11 cellular contexts compared by ENCODE assay signal in genomic region chr1:3612123-3612522, GRCh38. TPM values are rescaled to one million over a fixed set of nuclear protein-coding genes. Genes with fewer than 3 reads are reported as not detected.
A peak's percentile ranks its signal among the peaks of the same experiment; 100 is the strongest.
DNase-seq lines count a peak whose midpoint lies in the region; ATAC-seq and TF ChIP-seq lines count a peak whose summit lies in the region.
"Had no signal": no experiment of that assay in that cellular context is flagged by ENCODE, and none has a peak within 500 bp of the region (broad histone marks: within the 10 kb centered on the region; RNA-seq: fewer than 3 reads in every experiment).

No MANE protein-coding gene starts in this region.

- H3K4me3 ChIP-seq in SK-N-MC = peak overlapping the region; percentile 72
- H3K4me3 ChIP-seq in iPS-15b (ENCODE audit: low read depth, low read length) = peak overlapping the region; percentile 52
- no peak overlapping the region for H3K4me3 ChIP-seq in uterus

- H3K27me3 ChIP-seq in iPS-15b (ENCODE audit: control insufficient read depth, insufficient read depth, low read length) (peaks cover 8% of the 10 kb centered on the region), uterus (no peaks in the 10 kb centered on the region)

- H3K9me3 Mint-ChIP-seq in activated T-cell treated with anti-CD3 and anti-CD28 coated beads, Interleukin-2, amount 50 U/mL, for 4 hours = no peaks in the 10 kb centered on the region
- H3K9me3 Mint-ChIP-seq in stimulated activated naive B cell treated with anti-CD40 and anti-IgM and Interleukin-4, amounts not matched to agents 10 μg/mL and 1 μg/mL and 100 μg/mL, for 72 hours = no peaks in the 10 kb centered on the region
- H3K9me3 Mint-ChIP-seq: T-helper 1 cell treated with Interleukin-12 subunit alpha and Interleukin-12 subunit beta and Interleukin-4 antibody, amounts not matched to agents 30 μg/mL and 1 μg/mL, for 36 hours had no signal

- intact Hi-C loops in uterus (cut with DNase I; ENCODE audit: low total_unique reads) = no loop called here

- H3K27me3 Mint-ChIP-seq in activated T-cell treated with anti-CD3 and anti-CD28 coated beads, Interleukin-2, amount 50 U/mL, for 4 hours (ENCODE audit: low read depth) = peaks cover 17% of the 10 kb centered on the region
- peaks cover 31 to 38% of the 10 kb centered on the region in 2 donors for H3K27me3 Mint-ChIP-seq in stimulated activated naive B cell treated with anti-CD40 and anti-IgM and Interleukin-4, amounts not matched to agents 10 μg/mL and 1 μg/mL and 100 μg/mL, for 72 hours

- no peak for ATAC-seq in activated T-cell treated with anti-CD3 and anti-CD28 coated beads, Interleukin-2, amount 50 U/mL, for 4 hours
- no peak for ATAC-seq in stimulated activated naive B cell treated with anti-CD40 and anti-IgM and Interleukin-4, amounts not matched to agents 10 μg/mL and 1 μg/mL and 100 μg/mL, for 72 hours (replicated peaks)

- H3K4me1 ChIP-seq in iPS-15b (ENCODE audit: control insufficient read depth, insufficient read depth, low read length) (no peaks in the 10 kb centered on the region), uterus (peaks cover 0 to 15% of the 10 kb centered on the region in 2 donors)
- H3K4me1 ChIP-seq: parathyroid adenoma had no signal

- H3K9me3 ChIP-seq in SK-N-MC (ENCODE audit: low read depth, low read length) (no peaks in the 10 kb centered on the region), iPS-15b (ENCODE audit: control insufficient read depth, insufficient read depth, low read length) (no peaks in the 10 kb centered on the region), uterus (no peaks in the 10 kb centered on the region)

- peak overlapping the region; percentile 72 for H3K4me3 Mint-ChIP-seq in activated T-cell treated with anti-CD3 and anti-CD28 coated beads, Interleukin-2, amount 50 U/mL, for 4 hours
- H3K4me3 Mint-ChIP-seq in stimulated activated naive B cell treated with anti-CD40 and anti-IgM and Interleukin-4, amounts not matched to agents 10 μg/mL and 1 μg/mL and 100 μg/mL, for 72 hours = peak overlapping the region; percentile 83
- H3K4me3 Mint-ChIP-seq: T-helper 1 cell treated with Interleukin-12 subunit alpha and Interleukin-12 subunit beta and Interleukin-4 antibody, amounts not matched to agents 30 μg/mL and 1 μg/mL, for 36 hours had no signal

- no peak overlapping the region for H3K27ac Mint-ChIP-seq in stimulated activated naive B cell treated with anti-CD40 and anti-IgM and Interleukin-4, amounts not matched to agents 10 μg/mL and 1 μg/mL and 100 μg/mL, for 72 hours
- H3K27ac Mint-ChIP-seq: T-helper 1 cell treated with Interleukin-12 subunit alpha and Interleukin-12 subunit beta and Interleukin-4 antibody, amounts not matched to agents 30 μg/mL and 1 μg/mL, for 36 hours had no signal

- H3K9ac ChIP-seq in SK-N-MC (ENCODE audit: insufficient read length) (no peak overlapping the region), iPS-15b (ENCODE audit: low read depth, low read length) (no peak overlapping the region)
- H3K9ac ChIP-seq: parathyroid adenoma had no signal

- DNase-seq in activated T-cell treated with anti-CD3 and anti-CD28 coated beads, Interleukin-2, amount 50 U/mL, for 4 hours = no peak
- no peak for DNase-seq in activated T-cell treated with anti-CD3 and anti-CD28 coated beads, Interleukin-2, amount 50 U/mL, for 1 hour
- DNase-seq in SK-N-MC (ENCODE audit: low read depth, low spot score) = no peak
- DNase-seq in stimulated activated naive B cell treated with anti-CD40 and anti-IgM and Interleukin-4, amounts not matched to agents 10 μg/mL and 1 μg/mL and 100 μg/mL, for 72 hours = no peak
- DNase-seq in DMS79 treated with DMSO at 0.1 percent for 48 hours (lab: John Stamatoyannopoulos, UW) = no peak
- no peak for DNase-seq in uterus
- DNase-seq in Ammon's horn (ENCODE audit: low spot score) = no peak
- DNase-seq: NCI-H1930 had no signal

- no peaks in the 10 kb centered on the region for H3K36me3 Mint-ChIP-seq in activated T-cell treated with anti-CD3 and anti-CD28 coated beads, Interleukin-2, amount 50 U/mL, for 4 hours (ENCODE audit: insufficient read depth)
- H3K36me3 Mint-ChIP-seq in stimulated activated naive B cell treated with anti-CD40 and anti-IgM and Interleukin-4, amounts not matched to agents 10 μg/mL and 1 μg/mL and 100 μg/mL, for 72 hours = no peaks in the 10 kb centered on the region

- H3K27ac ChIP-seq in SK-N-MC (no peak overlapping the region), uterus (no peak overlapping the region)
- H3K27ac ChIP-seq: parathyroid adenoma had no signal

- peaks cover 6% of the 10 kb centered on the region for H3K4me1 Mint-ChIP-seq in activated T-cell treated with anti-CD3 and anti-CD28 coated beads, Interleukin-2, amount 50 U/mL, for 4 hours (ENCODE audit: low read depth)
- H3K4me1 Mint-ChIP-seq in stimulated activated naive B cell treated with anti-CD40 and anti-IgM and Interleukin-4, amounts not matched to agents 10 μg/mL and 1 μg/mL and 100 μg/mL, for 72 hours = peaks cover 18% of the 10 kb centered on the region in 2 donors

- TF ChIP-seq POLR2A in uterus (IDR thresholded peaks at IDR 0.05) = no peak

- no peak for TF ChIP-seq CTCF in uterus (IDR thresholded peaks at IDR 0.05)

- H3K36me3 ChIP-seq in SK-N-MC (ENCODE audit: insufficient read depth, low read length) (no peaks in the 10 kb centered on the region), iPS-15b (ENCODE audit: control insufficient read depth, insufficient read depth, low read length) (no peaks in the 10 kb centered on the region), uterus (no peaks in the 10 kb centered on the region)

RNA-seq across cellular contexts. Expression of gene MEGF6, which starts 0.8 kb away (rescaled TPM):
- total RNA-seq in activated T-cell treated with anti-CD3 and anti-CD28 coated beads, Interleukin-2, amount 50 U/mL, for 4 hours = under 1 TPM; 0.43 to 0.98 (median 0.84) TPM
- 10 to 100 TPM in 3 of 4 donors, under 1 TPM in 1; 0.88 to 69.0 (median 36.9) TPM for total RNA-seq in uterus

RNA-seq across cellular contexts. Expression of gene TPRG1L, which starts 12.7 kb away (rescaled TPM):
- 10 to 100 TPM; 15.0 to 17.6 (median 16.0) TPM for total RNA-seq in activated T-cell treated with anti-CD3 and anti-CD28 coated beads, Interleukin-2, amount 50 U/mL, for 4 hours
- total RNA-seq in uterus = 10 to 100 TPM; 18.7 to 43.4 (median 29.6) TPM

RNA-seq across cellular contexts. Expression of gene WRAP73, which starts 37.8 kb away (rescaled TPM):
- 10 to 100 TPM; 32.7 to 36.3 (median 34.5) TPM for total RNA-seq in activated T-cell treated with anti-CD3 and anti-CD28 coated beads, Interleukin-2, amount 50 U/mL, for 4 hours
- 10 to 100 TPM in 3 of 4 donors, 1 to 10 TPM in 1; 4.6 to 31.7 (median 25.0) TPM for total RNA-seq in uterus

RNA-seq across cellular contexts. Expression of gene TP73, which starts 40.2 kb away (rescaled TPM):
- total RNA-seq in activated T-cell treated with anti-CD3 and anti-CD28 coated beads, Interleukin-2, amount 50 U/mL, for 4 hours = under 1 TPM; 0.05 to 0.16 (median 0.08) TPM
- under 1 TPM in 2 of 4 donors, not detected in 2; 0.30 to 0.76 TPM for total RNA-seq in uterus

Comparison
In these comparisons a context has a peak if more than half of its experiments do, and no peak if none do; other contexts are left out.
1. H3K4me3 ChIP-seq: peak in SK-N-MC (single experiment) and iPS-15b (single experiment); none in uterus (0 of 2).